Comparison of ENCODE assay signal across 37 cellular contexts in the genomic region with DNA sequence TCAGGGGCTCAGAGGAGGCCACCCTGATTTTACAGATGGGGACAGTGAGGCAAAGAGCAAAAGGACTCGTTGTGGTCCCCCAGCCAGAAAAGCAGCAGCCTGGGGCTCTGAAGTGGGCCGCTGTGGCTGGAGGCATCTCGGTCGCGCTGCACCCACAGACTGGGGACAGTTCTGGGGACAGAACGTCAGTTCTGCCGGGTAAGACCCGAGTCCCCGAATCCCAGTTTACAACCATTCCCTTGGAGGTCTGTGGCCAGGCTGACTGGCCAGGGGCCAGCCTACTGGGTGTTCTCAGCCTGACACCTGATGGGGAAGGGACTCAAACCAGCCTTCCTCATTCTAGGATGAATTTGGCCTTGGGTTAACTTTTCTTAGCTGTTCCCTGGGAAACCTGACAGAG. TPM values are rescaled to one million over a fixed set of nuclear protein-coding genes. Genes with fewer than 3 reads are reported as not detected.
"Had no signal": no experiment of that assay in that cellular context is flagged by ENCODE, and none has a peak within 500 bp of the region (broad histone marks: within the 10 kb centered on the region; RNA-seq: fewer than 3 reads in every experiment).

No MANE protein-coding gene starts in this region.

- H3K27me3 ChIP-seq: MG63 had no signal

- H3K4me3 ChIP-seq: MG63 had no signal

- H3K4me2 ChIP-seq: KMS-11 had no signal

- DNase-seq: Karpas-422, Kasumi-1, KG1, MG63, MM.1S, MV-4-11, NCI-H1048, NCI-H1092, NCI-H1092 treated with DMSO at 0.1 percent for 48 hours, NCI-H1105, NCI-H1105 treated with DMSO at 0.1 percent for 48 hours, NCI-H1417, NCI-H1417 treated with DMSO at 0.1 percent for 48 hours, NCI-H1436, NCI-H1436 treated with DMSO at 0.1 percent for 48 hours, NCI-H146, NCI-H1694, NCI-H1694 treated with DMSO at 0.1 percent for 48 hours, NCI-H187, NCI-H187 treated with DMSO at 0.1 percent for 48 hours, NCI-H1930, NCI-H2029, NCI-H2029 treated with DMSO at 0.1 percent for 48 hours, NCI-H2081, NCI-H2081 treated with DMSO at 0.1 percent for 48 hours, NCI-H2107, NCI-H2171, NCI-H2171 treated with DMSO at 0.1 percent for 48 hours, NCI-H2227 treated with DMSO at 0.1 percent for 48 hours, NCI-H226, NCI-H345, NCI-H446, NCI-H446 treated with DMSO at 0.1 percent for 48 hours, NCI-H510A had no signal

- H3K9me3 ChIP-seq: MG63 had no signal

- H3K9ac ChIP-seq: KMS-11 had no signal

- H3K27ac ChIP-seq: KMS-11 had no signal

RNA-seq across cellular contexts. Expression of a gene that starts 33.1 kb away (rescaled TPM):
- total RNA-seq: M059J, MCF 10A had no signal
